ENCODE assay signal across 1 cellular context in the genomic region with DNA sequence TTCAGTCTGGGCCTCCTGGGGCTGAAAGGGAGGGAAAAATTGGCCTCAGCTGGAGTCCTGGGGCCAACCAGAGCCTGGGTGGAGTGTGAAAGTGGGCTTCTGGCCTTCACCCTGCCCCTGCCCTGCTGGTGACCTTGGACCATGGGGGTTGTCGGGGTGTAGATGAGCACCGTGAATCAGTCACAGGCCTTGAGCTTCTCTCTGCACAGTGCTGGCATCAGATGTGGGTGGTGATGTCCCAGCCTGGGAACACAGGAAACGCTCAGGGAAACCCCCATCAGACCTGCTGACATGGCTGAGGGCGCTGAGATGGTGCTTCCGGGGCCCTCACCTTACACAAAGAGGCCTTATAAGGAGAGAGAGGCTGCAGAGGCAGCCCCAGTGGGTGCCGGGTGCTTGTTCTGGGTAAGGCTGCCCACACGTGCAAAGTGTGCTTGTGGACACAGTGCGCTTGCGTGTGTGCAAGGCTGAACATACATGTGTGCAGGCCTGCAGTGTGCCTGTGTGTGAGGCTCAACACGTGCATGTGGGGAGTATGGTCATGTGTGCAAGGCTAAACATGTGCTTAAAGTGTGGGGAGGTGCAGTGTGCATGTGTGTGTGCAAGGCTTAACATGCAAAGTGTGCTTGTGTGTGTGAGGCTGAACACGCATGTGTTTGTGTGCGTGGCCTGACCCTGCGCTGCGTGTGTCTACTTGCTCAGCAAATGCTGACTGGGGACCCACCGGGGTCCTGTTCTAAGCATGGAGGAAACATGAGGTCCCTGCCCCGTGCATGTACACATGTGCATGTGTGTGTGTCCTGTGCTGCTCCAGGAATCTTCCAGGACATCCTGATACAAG.
TF ChIP-seq lines count a peak whose summit lies in the region.

No MANE protein-coding gene starts in this region.

TF ChIP-seq in HEK293T, 16 proteins besides CTCF, POLR2A, EP300 and RAD21 (continued from another document):
- TF ChIP-seq, protein P1, sequence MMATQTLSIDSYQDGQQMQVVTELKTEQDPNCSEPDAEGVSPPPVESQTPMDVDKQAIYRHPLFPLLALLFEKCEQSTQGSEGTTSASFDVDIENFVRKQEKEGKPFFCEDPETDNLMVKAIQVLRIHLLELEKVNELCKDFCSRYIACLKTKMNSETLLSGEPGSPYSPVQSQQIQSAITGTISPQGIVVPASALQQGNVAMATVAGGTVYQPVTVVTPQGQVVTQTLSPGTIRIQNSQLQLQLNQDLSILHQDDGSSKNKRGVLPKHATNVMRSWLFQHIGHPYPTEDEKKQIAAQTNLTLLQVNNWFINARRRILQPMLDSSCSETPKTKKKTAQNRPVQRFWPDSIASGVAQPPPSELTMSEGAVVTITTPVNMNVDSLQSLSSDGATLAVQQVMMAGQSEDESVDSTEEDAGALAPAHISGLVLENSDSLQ (IDR thresholded peaks at IDR 0.05), result no peak
- TF ChIP-seq L3MBTL2 (conservative IDR thresholded peaks at IDR 0.05), result no peak
